Comparison of ENCODE assay signal across 8 cellular contexts in genomic region chr1:9455487-9456237, GRCh38.
DNase-seq lines count a peak whose midpoint lies in the region; ATAC-seq and TF ChIP-seq lines count a peak whose summit lies in the region.

No MANE protein-coding gene starts in this region.

- WGBS in mesenchymal stem cell: 45% methylated on average over 22 of the region's 22 CpGs

- H3K14ac ChIP-seq in mesenchymal stem cell (ENCODE audit: low read length in 2 of 2): no peak overlapping the region

- no peak overlapping the region for H2BK15ac ChIP-seq in mesenchymal stem cell (ENCODE audit: low read depth, poor library complexity, severe bottlenecking)

- H3K4me3 ChIP-seq in mesenchymal stem cell (ENCODE audit: insufficient read depth in 1 of 2, low read depth in 1 of 2, low read length in 2 of 2): peak overlapping the region in 1 of 2 experiments; percentile 66

- no peak overlapping the region for H3K4ac ChIP-seq in mesenchymal stem cell (ENCODE audit: low read depth in 1 of 2, low read length in 2 of 2)

- H3K4me1 Mint-ChIP-seq in activated CD4-positive, alpha-beta memory T cell treated with anti-CD3 and anti-CD28 coated beads, Interleukin-2, amount 10 ng/mL, durations not matched to agents 7 days and 5 days: no peaks in the 10 kb centered on the region

- no peak overlapping the region for H2AK5ac ChIP-seq in mesenchymal stem cell (ENCODE audit: low read length, severe bottlenecking)

- no peaks in the 10 kb centered on the region for H3K36me3 Mint-ChIP-seq in activated CD4-positive, alpha-beta memory T cell treated with anti-CD3 and anti-CD28 coated beads, Interleukin-2, amount 10 ng/mL, durations not matched to agents 7 days and 5 days (ENCODE audit: low read depth)

- H3K79me1 ChIP-seq in mesenchymal stem cell (replicated peaks; ENCODE audit: low read length, poor library complexity, severe bottlenecking): no peaks in the 10 kb centered on the region

- no peak for ATAC-seq in HG02759 (IDR thresholded peaks at IDR 0.05; ENCODE audit: unreplicated experiment)

- no peak overlapping the region for H3K27ac Mint-ChIP-seq in activated CD4-positive, alpha-beta memory T cell treated with anti-CD3 and anti-CD28 coated beads, Interleukin-2, amount 10 ng/mL, durations not matched to agents 7 days and 5 days

- DNase-seq in GM10266 (ENCODE audit: extremely low spot score) (peak; percentile 72), NCI-H2196 (lab: John Stamatoyannopoulos, UW; ENCODE audit: unreplicated experiment) (peak; percentile 29), mesenchymal stem cell (peak; percentile 70)
- DNase-seq in activated CD4-positive, alpha-beta memory T cell treated with anti-CD3 and anti-CD28 coated beads, Interleukin-2, amount 10 ng/mL, durations not matched to agents 7 days and 5 days: peak; percentile 66
- peak; percentile 55 for DNase-seq in effector CD8-positive, alpha-beta T cell (lab: John Stamatoyannopoulos, UW)
- DNase-seq in stimulated activated CD8-positive, alpha-beta memory T cell treated with anti-CD3 and anti-CD28 coated beads, Interleukin-4, amount 100 ng/mL, for 1 hour (ENCODE audit: low read depth in 2 of 2, low spot score in 1 of 2): peak; percentile 11 to 56
- DNase-seq in NK-92 treated with Interleukin-12 subunit alpha and Interleukin-12 subunit beta, amount 100 ng/mL, for 24 hours (lab: John Stamatoyannopoulos, UW): no peak

- no peaks in the 10 kb centered on the region for H3K9me3 ChIP-seq in mesenchymal stem cell (ENCODE audit: control insufficient read depth, low read length)

- H2AFZ ChIP-seq in mesenchymal stem cell (ENCODE audit: low read depth, low read length): no peak overlapping the region

- H3K4me1 ChIP-seq in mesenchymal stem cell (ENCODE audit: control insufficient read depth, insufficient read depth, low read depth, low read length): no peaks in the 10 kb centered on the region

- no peak overlapping the region for H2BK120ac ChIP-seq in mesenchymal stem cell (ENCODE audit: low read depth, low read length)

- H3K18ac ChIP-seq in mesenchymal stem cell (ENCODE audit: low read depth in 1 of 2, low read length in 2 of 2): no peak overlapping the region

- H3K9me3 Mint-ChIP-seq in activated CD4-positive, alpha-beta memory T cell treated with anti-CD3 and anti-CD28 coated beads, Interleukin-2, amount 10 ng/mL, durations not matched to agents 7 days and 5 days: no peaks in the 10 kb centered on the region

- H4K91ac ChIP-seq in mesenchymal stem cell (ENCODE audit: low read length): no peak overlapping the region

- H2BK5ac ChIP-seq in mesenchymal stem cell (ENCODE audit: low read depth, low read length, poor library complexity, severe bottlenecking): no peak overlapping the region

- H3K27me3 ChIP-seq in mesenchymal stem cell (ENCODE audit: control insufficient read depth in 1 of 2, insufficient read depth in 1 of 2, low read length in 2 of 2): peaks cover 0 to 10% of the 10 kb centered on the region in 2 experiments

- CTCF ChIA-PET in activated CD4-positive, alpha-beta memory T cell treated with anti-CD3 and anti-CD28 coated beads, Interleukin-2, amount 10 ng/mL, durations not matched to agents 7 days and 5 days (lab: Charles Lee): interaction anchor here (0.6 to 6.3 kb wide), 25 partner anchors 9 to 345 kb away, joined by 3 to 60 read pairs (median 4); no protein-coding TSS in a partner anchor

- no peak overlapping the region for H3K4me3 Mint-ChIP-seq in activated CD4-positive, alpha-beta memory T cell treated with anti-CD3 and anti-CD28 coated beads, Interleukin-2, amount 10 ng/mL, durations not matched to agents 7 days and 5 days

- no peak overlapping the region for H4K8ac ChIP-seq in mesenchymal stem cell (ENCODE audit: low read length)

- peak overlapping the region; percentile 85 to 88 for H2BK12ac ChIP-seq in mesenchymal stem cell (ENCODE audit: low read length in 2 of 2)

- H3K27ac ChIP-seq in mesenchymal stem cell (ENCODE audit: low read length, poor library complexity, severe bottlenecking): no peak overlapping the region

- TF ChIP-seq CTCF in GM10266 (IDR thresholded peaks at IDR 0.05; ENCODE audit: control insufficient read depth, insufficient read depth, low read depth, missing control alignments): peak; percentile 79

- no peak overlapping the region for H3K23ac ChIP-seq in mesenchymal stem cell (ENCODE audit: low read length in 2 of 2)

- H3K9ac ChIP-seq in mesenchymal stem cell (ENCODE audit: low read length): peak overlapping the region; percentile 50

- H3K4me2 ChIP-seq in mesenchymal stem cell (ENCODE audit: low read length, poor library complexity, severe bottlenecking): no peak overlapping the region

- H3K36me3 ChIP-seq in mesenchymal stem cell (ENCODE audit: control insufficient read depth in 1 of 2, insufficient read depth in 2 of 2, low read depth in 1 of 2, low read length in 2 of 2): no peaks in the 10 kb centered on the region

- POLR2A ChIA-PET in activated CD4-positive, alpha-beta memory T cell treated with anti-CD3 and anti-CD28 coated beads, Interleukin-2, amount 10 ng/mL, durations not matched to agents 7 days and 5 days (lab: Charles Lee): interaction anchor here (1.9 to 2.4 kb wide), 2 partner anchors 161 to 166 kb away, joined by 6 to 8 read pairs; no protein-coding TSS in a partner anchor

- peaks cover 25% of the 10 kb centered on the region for H3K27me3 Mint-ChIP-seq in activated CD4-positive, alpha-beta memory T cell treated with anti-CD3 and anti-CD28 coated beads, Interleukin-2, amount 10 ng/mL, durations not matched to agents 7 days and 5 days
